In genomic region chr11:3217751-3218482, GRCh38 we compare ENCODE assay signal across 3 cellular contexts.
TF ChIP-seq lines count a peak whose summit lies in the region.

No MANE protein-coding gene starts in this region.

TF ChIP-seq in SK-N-SH, 30 proteins besides CTCF, POLR2A, EP300 and RAD21:
- TF ChIP-seq JUND (IDR thresholded peaks at IDR 0.05): no peak
- no peak for TF ChIP-seq PBX3 (IDR thresholded peaks at IDR 0.05)
- TF ChIP-seq ELF1 (IDR thresholded peaks at IDR 0.05): no peak
- TF ChIP-seq SMC3 (IDR thresholded peaks at IDR 0.05; ENCODE audit: low read depth, low read length): no peak
- TF ChIP-seq TAF1 (IDR thresholded peaks at IDR 0.05; ENCODE audit: borderline replicate concordance, low read depth, low read length): no peak
- TF ChIP-seq MEF2A (IDR thresholded peaks at IDR 0.05; ENCODE audit: borderline replicate concordance, low read depth): no peak
- no peak for TF ChIP-seq CHD2 (IDR thresholded peaks at IDR 0.05; ENCODE audit: low read length, partially characterized antibody)
- no peak for TF ChIP-seq POLR2AphosphoS5 (IDR thresholded peaks at IDR 0.05; ENCODE audit: low read depth, low read length)
TF ChIP-seq in SK-N-SH: peak in this region for 0.

TF ChIP-seq in SK-N-SH treated with all-trans-retinoic acid at 6 μM for 48 hours, 23 proteins besides CTCF, POLR2A, EP300 and RAD21:
- TF ChIP-seq ZFP30 (CRISPR knock-in tag; IDR thresholded peaks at IDR 0.05) (no peak), TSHZ2 (CRISPR knock-in tag; IDR thresholded peaks at IDR 0.05) (no peak), TCF4 (CRISPR knock-in tag; IDR thresholded peaks at IDR 0.05; ENCODE audit: borderline replicate concordance) (no peak), ZNF565 (CRISPR knock-in tag; conservative IDR thresholded peaks at IDR 0.05; ENCODE audit: low read depth) (no peak), CREB5 (CRISPR knock-in tag; IDR thresholded peaks at IDR 0.05; ENCODE audit: low read depth) (no peak), RARB (CRISPR knock-in tag; IDR thresholded peaks at IDR 0.05) (no peak), ZNF70 (CRISPR knock-in tag; IDR thresholded peaks at IDR 0.05) (no peak), POU6F1 (CRISPR knock-in tag; IDR thresholded peaks at IDR 0.05; ENCODE audit: borderline replicate concordance, low read depth) (no peak), ESRRG (CRISPR knock-in tag; IDR thresholded peaks at IDR 0.05) (no peak), ARNTL (CRISPR knock-in tag; IDR thresholded peaks at IDR 0.05; ENCODE audit: borderline replicate concordance, low read depth) (no peak), ISL1 (CRISPR knock-in tag; IDR thresholded peaks at IDR 0.05) (no peak), SNAI2 (CRISPR knock-in tag; IDR thresholded peaks at IDR 0.05) (no peak), BACH2 (CRISPR knock-in tag; IDR thresholded peaks at IDR 0.05; ENCODE audit: borderline replicate concordance) (no peak)
TF ChIP-seq in SK-N-SH treated with all-trans-retinoic acid at 6 μM for 48 hours: peak in this region for 0.

TF ChIP-seq in IMR-90, 13 proteins besides CTCF, POLR2A, EP300 and RAD21:
- TF ChIP-seq FOS (IDR thresholded peaks at IDR 0.05; ENCODE audit: low read depth, low read length) (no peak), MAFK (IDR thresholded peaks at IDR 0.05; ENCODE audit: low read depth, low read length) (no peak), RCOR1 (IDR thresholded peaks at IDR 0.05; ENCODE audit: insufficient replicate concordance, low read length) (no peak), SMC3 (IDR thresholded peaks at IDR 0.05; ENCODE audit: low read depth, low read length) (no peak), ELK1 (IDR thresholded peaks at IDR 0.05; ENCODE audit: borderline replicate concordance, low read depth, low read length) (no peak), BHLHE40 (IDR thresholded peaks at IDR 0.05; ENCODE audit: low read depth, low read length) (no peak), NFE2L2 (IDR thresholded peaks at IDR 0.05; ENCODE audit: low read depth, low read length) (no peak), MAZ (IDR thresholded peaks at IDR 0.05; ENCODE audit: borderline replicate concordance, low read depth, low read length) (no peak), MXI1 (IDR thresholded peaks at IDR 0.05; ENCODE audit: borderline replicate concordance, low read depth, low read length) (no peak), USF2 (IDR thresholded peaks at IDR 0.05; ENCODE audit: low read depth, low read length) (no peak)
TF ChIP-seq in IMR-90: peak in this region for 0.
